8 cellular contexts compared by ENCODE assay signal in genomic region chr15:42273900-42274692, GRCh38. TPM values are rescaled to one million over a fixed set of nuclear protein-coding genes. Genes with fewer than 3 reads are reported as not detected.
DNase-seq lines count a peak whose midpoint lies in the region; ATAC-seq and TF ChIP-seq lines count a peak whose summit lies in the region.

No MANE protein-coding gene starts in this region.

- H3K79me2 ChIP-seq in OCI-LY3 (ENCODE audit: low read length): peaks cover 61% of the 10 kb centered on the region

- ATAC-seq in HG03196 (IDR thresholded peaks at IDR 0.05; ENCODE audit: unreplicated experiment): peak; percentile 20
- peak; percentile 33 to 34 for ATAC-seq in activated T-cell treated with anti-CD3 and anti-CD28 coated beads, Interleukin-2, amount 50 U/mL, for 72 hours (replicated peaks in 1 of 2)
- peak; percentile 50 for ATAC-seq in naive thymus-derived CD4-positive, alpha-beta T cell
- peak; percentile 80 for ATAC-seq in stimulated activated memory B cell treated with anti-CD40 and anti-IgM and Interleukin-4, amounts not matched to agents 10 μg/mL and 1 μg/mL and 100 μg/mL, for 72 hours

- H3K27ac ChIP-seq in OCI-LY3 (ENCODE audit: low read length): peak overlapping the region; percentile 90
- peak overlapping the region; percentile 94 for H3K27ac ChIP-seq in naive thymus-derived CD4-positive, alpha-beta T cell (ENCODE audit: low read depth, low read length)

- H3K4me1 ChIP-seq in OCI-LY3 (ENCODE audit: low read length): peaks cover 24% of the 10 kb centered on the region
- peaks cover 25 to 26% of the 10 kb centered on the region in 2 donors for H3K4me1 ChIP-seq in naive thymus-derived CD4-positive, alpha-beta T cell (ENCODE audit: control insufficient read depth in 2 of 2, insufficient read depth in 2 of 2, low read length in 2 of 2)

- H3K27me3 Mint-ChIP-seq in activated T-cell treated with anti-CD3 and anti-CD28 coated beads, Interleukin-2, amount 50 U/mL, for 72 hours (ENCODE audit: low read depth): no peaks in the 10 kb centered on the region
- H3K27me3 Mint-ChIP-seq in naive thymus-derived CD4-positive, alpha-beta T cell: no peaks in the 10 kb centered on the region
- no peaks in the 10 kb centered on the region for H3K27me3 Mint-ChIP-seq in stimulated activated memory B cell treated with anti-CD40 and anti-IgM and Interleukin-4, amounts not matched to agents 10 μg/mL and 1 μg/mL and 100 μg/mL, for 72 hours

- H3K4me1 Mint-ChIP-seq in activated T-cell treated with anti-CD3 and anti-CD28 coated beads, Interleukin-2, amount 50 U/mL, for 72 hours (ENCODE audit: low read depth): peaks cover 62% of the 10 kb centered on the region
- H3K4me1 Mint-ChIP-seq in naive thymus-derived CD4-positive, alpha-beta T cell: peaks cover 25 to 69% (median 62%) of the 10 kb centered on the region in 7 donors
- peaks cover 55% of the 10 kb centered on the region for H3K4me1 Mint-ChIP-seq in stimulated activated memory B cell treated with anti-CD40 and anti-IgM and Interleukin-4, amounts not matched to agents 10 μg/mL and 1 μg/mL and 100 μg/mL, for 72 hours

- peak overlapping the region; percentile 92 to 96 for H3K4me3 Mint-ChIP-seq in activated T-cell treated with anti-CD3 and anti-CD28 coated beads, Interleukin-2, amount 50 U/mL, for 72 hours
- H3K4me3 Mint-ChIP-seq in naive thymus-derived CD4-positive, alpha-beta T cell: peak overlapping the region; percentile 91 to 100 (median 97)
- peak overlapping the region; percentile 96 for H3K4me3 Mint-ChIP-seq in stimulated activated memory B cell treated with anti-CD40 and anti-IgM and Interleukin-4, amounts not matched to agents 10 μg/mL and 1 μg/mL and 100 μg/mL, for 72 hours

- no peaks in the 10 kb centered on the region for H3K9me3 ChIP-seq in OCI-LY3 (ENCODE audit: insufficient read depth, low read length)
- H3K9me3 ChIP-seq in naive thymus-derived CD4-positive, alpha-beta T cell (ENCODE audit: control insufficient read depth in 2 of 3, low read length in 3 of 3): no peaks in the 10 kb centered on the region

- H3K27ac Mint-ChIP-seq in activated T-cell treated with anti-CD3 and anti-CD28 coated beads, Interleukin-2, amount 50 U/mL, for 72 hours: peak overlapping the region; percentile 97
- peak overlapping the region; percentile 97 to 100 (median 100) for H3K27ac Mint-ChIP-seq in naive thymus-derived CD4-positive, alpha-beta T cell
- H3K27ac Mint-ChIP-seq in stimulated activated memory B cell treated with anti-CD40 and anti-IgM and Interleukin-4, amounts not matched to agents 10 μg/mL and 1 μg/mL and 100 μg/mL, for 72 hours: peak overlapping the region; percentile 98

- no peaks in the 10 kb centered on the region for H3K27me3 ChIP-seq in OCI-LY3 (ENCODE audit: low read depth, low read length)
- H3K27me3 ChIP-seq in naive thymus-derived CD4-positive, alpha-beta T cell (ENCODE audit: control insufficient read depth in 2 of 2, insufficient read depth in 2 of 2, low read length in 2 of 2): no peaks in the 10 kb centered on the region

- intact Hi-C loops in naive thymus-derived CD4-positive, alpha-beta T cell (cut with micrococcal nuclease): loop anchor here (1.0 to 10.0 kb wide), 27 partner anchors 66 to 1709 kb away; partner anchors contain the start of genes HAUS2 (in 2 of the 2), INO80 (in 2 of the 2), LCMT2 (in 2 of the 2) and LRRC57 (in 2 of the 2)

- TF ChIP-seq CTCF in OCI-LY3 (IDR thresholded peaks at IDR 0.05; ENCODE audit: low read depth, low read length): no peak

- no peaks in the 10 kb centered on the region; the same call in 1 of the 2 replicates for H4K20me1 ChIP-seq in OCI-LY3 (ENCODE audit: insufficient read depth, low read length)

- no peaks in the 10 kb centered on the region for H3K9me3 Mint-ChIP-seq in activated T-cell treated with anti-CD3 and anti-CD28 coated beads, Interleukin-2, amount 50 U/mL, for 72 hours
- H3K9me3 Mint-ChIP-seq in naive thymus-derived CD4-positive, alpha-beta T cell: peaks cover 0 to 1% (median 0%) of the 10 kb centered on the region in 11 donors
- no peaks in the 10 kb centered on the region for H3K9me3 Mint-ChIP-seq in stimulated activated memory B cell treated with anti-CD40 and anti-IgM and Interleukin-4, amounts not matched to agents 10 μg/mL and 1 μg/mL and 100 μg/mL, for 72 hours

- H3K9ac ChIP-seq in OCI-LY3 (ENCODE audit: low read length): peak overlapping the region; percentile 93

- H3K4me3 ChIP-seq in OCI-LY3 (ENCODE audit: low read length): peak overlapping the region; percentile 90
- H3K4me3 ChIP-seq in naive thymus-derived CD4-positive, alpha-beta T cell (ENCODE audit: low read length): peak overlapping the region; percentile 71

- CTCF ChIA-PET in naive thymus-derived CD4-positive, alpha-beta T cell (lab: Charles Lee): interaction anchor here (0.6 kb wide), 1 partner anchor 74 kb away, joined by 3 read pairs; no protein-coding TSS in a partner anchor

- H3K36me3 Mint-ChIP-seq in activated T-cell treated with anti-CD3 and anti-CD28 coated beads, Interleukin-2, amount 50 U/mL, for 72 hours (ENCODE audit: insufficient read depth in 2 of 2): peaks cover 0 to 10% of the 10 kb centered on the region in 2 donors
- peaks cover 0 to 17% (median 7%) of the 10 kb centered on the region in 5 donors for H3K36me3 Mint-ChIP-seq in naive thymus-derived CD4-positive, alpha-beta T cell
- peaks cover 22% of the 10 kb centered on the region for H3K36me3 Mint-ChIP-seq in stimulated activated memory B cell treated with anti-CD40 and anti-IgM and Interleukin-4, amounts not matched to agents 10 μg/mL and 1 μg/mL and 100 μg/mL, for 72 hours

- H3K36me3 ChIP-seq in OCI-LY3 (replicated peaks; ENCODE audit: low read depth, low read length): peaks cover 10% of the 10 kb centered on the region
- H3K36me3 ChIP-seq in naive thymus-derived CD4-positive, alpha-beta T cell (ENCODE audit: control insufficient read depth in 2 of 3, insufficient read depth in 3 of 3, low read length in 3 of 3): peaks cover 0 to 6% (median 0%) of the 10 kb centered on the region in 3 experiments

- H2AFZ ChIP-seq in OCI-LY3 (ENCODE audit: low read depth, low read length): peak overlapping the region; percentile 80

- DNase-seq in NCI-H524 (lab: John Stamatoyannopoulos, UW) (peak; percentile 9 to 59), NCI-H524 treated with DMSO at 0.1 percent for 48 hours (lab: John Stamatoyannopoulos, UW) (no peak), fibroblast of gingiva (ENCODE audit: low read depth) (peak; percentile 59)
- peak; percentile 69 to 70 for DNase-seq in activated T-cell treated with anti-CD3 and anti-CD28 coated beads, Interleukin-2, amount 50 U/mL, for 72 hours
- peak; percentile 33 to 75 (median 67) for DNase-seq in naive thymus-derived CD4-positive, alpha-beta T cell

- H3K4me2 ChIP-seq in OCI-LY3 (ENCODE audit: low read length): peak overlapping the region; percentile 81

- POLR2A ChIA-PET in naive thymus-derived CD4-positive, alpha-beta T cell (lab: Charles Lee): interaction anchor here (0.6 to 2.9 kb wide), 24 partner anchors 9 to 1702 kb away, joined by 3 to 17 read pairs (median 4); partner anchors contain the start of genes INO80, SNAP23, STARD9 and VPS39

RNA-seq across cellular contexts. Expression of gene TMEM87A, which starts 0.9 kb away (rescaled TPM):
- 10 to 100 TPM; 40.6 to 42.5 TPM for total RNA-seq in activated T-cell treated with anti-CD3 and anti-CD28 coated beads, Interleukin-2, amount 50 U/mL, for 72 hours
- 10 to 100 TPM; 41.8 to 61.8 (median 53.7) TPM for total RNA-seq in naive thymus-derived CD4-positive, alpha-beta T cell
- polyA plus RNA-seq in naive thymus-derived CD4-positive, alpha-beta T cell: 10 to 100 TPM; 54.3 to 61.7 TPM

RNA-seq across cellular contexts. Expression of gene GANC, which starts 1.1 kb away (rescaled TPM):
- total RNA-seq in activated T-cell treated with anti-CD3 and anti-CD28 coated beads, Interleukin-2, amount 50 U/mL, for 72 hours: 10 to 100 TPM; 27.3 to 34.1 TPM
- 10 to 100 TPM; 31.3 to 57.2 (median 45.4) TPM for total RNA-seq in naive thymus-derived CD4-positive, alpha-beta T cell
- polyA plus RNA-seq in naive thymus-derived CD4-positive, alpha-beta T cell: 10 to 100 TPM; 14.0 to 16.3 TPM

Comparison
In these comparisons a context has a peak if more than half of its experiments do, and no peak if none do; other contexts are left out.
1. ATAC-seq: peak in every context shown above with its lines; median percentile 80 in stimulated activated memory B cell treated with anti-CD40 and anti-IgM and Interleukin-4, amounts not matched to agents 10 μg/mL and 1 μg/mL and 100 μg/mL, for 72 hours; 50 in naive thymus-derived CD4-positive, alpha-beta T cell; 34 in activated T-cell treated with anti-CD3 and anti-CD28 coated beads, Interleukin-2, amount 50 U/mL, for 72 hours; 20 in HG03196.